ENCODE assay signal across 9 cellular contexts in the genomic region with DNA sequence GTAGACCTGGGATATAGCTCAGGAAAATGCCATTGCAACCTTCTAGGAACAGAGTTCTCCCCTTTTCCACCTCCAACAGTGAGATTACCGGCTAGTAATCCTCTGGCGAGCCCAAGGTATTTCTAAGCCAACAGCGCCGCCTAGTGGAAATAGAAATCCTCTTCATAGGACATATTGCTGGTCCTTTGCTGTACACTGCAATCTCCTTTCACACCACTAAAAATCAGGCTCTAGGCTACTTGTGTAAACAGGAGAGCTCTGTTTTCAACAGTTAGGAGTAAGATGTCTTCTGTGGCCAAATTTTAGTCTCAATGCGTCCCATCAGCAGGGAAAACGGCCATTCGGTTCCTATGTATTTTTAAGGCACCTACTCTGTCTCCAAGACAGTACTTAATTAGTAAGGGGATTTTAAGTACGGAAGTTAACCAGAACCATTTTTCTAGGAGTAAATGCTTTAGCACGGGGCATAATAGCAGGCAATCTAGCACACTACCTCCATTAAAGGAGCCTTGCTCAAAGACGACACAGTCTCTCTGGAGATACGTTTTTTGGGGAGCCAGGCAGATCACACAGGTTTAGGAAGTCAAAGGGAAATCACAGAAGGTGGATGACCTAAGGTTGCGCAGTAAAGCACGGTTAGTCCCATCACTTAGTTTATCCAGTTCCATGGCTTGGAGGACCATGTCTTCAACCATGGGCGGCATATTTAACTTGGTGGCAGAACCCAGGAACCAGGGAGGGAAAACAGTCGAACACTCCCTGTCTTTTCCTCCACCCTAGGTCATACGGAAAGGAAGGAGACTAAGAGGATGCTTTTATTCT. TPM values are rescaled to one million over a fixed set of nuclear protein-coding genes. Genes with fewer than 3 reads are reported as not detected.
A peak's percentile ranks its signal among the peaks of the same experiment; 100 is the strongest.
DNase-seq lines count a peak whose midpoint lies in the region; TF ChIP-seq lines count a peak whose summit lies in the region.
"Had no signal": no experiment of that assay in that cellular context is flagged by ENCODE, and none has a peak within 500 bp of the region (broad histone marks: within the 10 kb centered on the region; RNA-seq: fewer than 3 reads in every experiment).

No MANE protein-coding gene starts in this region.

- no peak overlapping the region for H2AFZ ChIP-seq in H9 (ENCODE audit: low read length)

- no peak overlapping the region for H3K4me2 ChIP-seq in H9 (ENCODE audit: insufficient read depth, insufficient read length, low read length)

- H3K27ac ChIP-seq in H9 (ENCODE audit: insufficient read length, low read depth, low read length): no peak overlapping the region
- no peak overlapping the region for H3K27ac ChIP-seq in RWPE1
- no peak overlapping the region for H3K27ac ChIP-seq in tibial artery

- H4K91ac ChIP-seq in H9 (ENCODE audit: insufficient read length, low read depth, low read length): no peak overlapping the region

- no peak overlapping the region for H3K23ac ChIP-seq in H9 (ENCODE audit: insufficient read length, low read depth, low read length)

- intact Hi-C loops in tibial artery (cut with DNase I; ENCODE audit: low total_unique reads): loop anchor here (5.0 to 10.0 kb wide), 2 partner anchors 182 to 1025 kb away; no protein-coding TSS in a partner anchor

- TF ChIP-seq CTCF in H9 (conservative IDR thresholded peaks at IDR 0.05): peak; percentile 92
- TF ChIP-seq CTCF in LNCaP clone FGC (IDR thresholded peaks at IDR 0.05; ENCODE audit: control insufficient read depth, extremely low read depth, insufficient read depth): peak; percentile 90
- TF ChIP-seq CTCF in RWPE1 (conservative IDR thresholded peaks at IDR 0.05; ENCODE audit: low read depth): peak; percentile 82
- TF ChIP-seq CTCF in tibial artery (IDR thresholded peaks at IDR 0.05): peak; percentile 72 to 82

- no peak overlapping the region for H3K4me3 Mint-ChIP-seq in H9
- H3K4me3 Mint-ChIP-seq: stimulated activated naive CD8-positive, alpha-beta T cell treated with anti-CD3 and anti-CD28 coated beads, Interleukin-15, Interleukin-2, amounts not matched to agents 100 ng/mL and 50 ng/mL, for 24 hours had no signal

- H4K5ac ChIP-seq in H9 (ENCODE audit: insufficient read length, low read depth, low read length): no peak overlapping the region

- H2BK5ac ChIP-seq in H9 (ENCODE audit: insufficient read length, low read length): no peak overlapping the region

- H3K9me3 ChIP-seq in H9 (ENCODE audit: control insufficient read depth, low read depth, low read length) (no peaks in the 10 kb centered on the region), tibial artery (no peaks in the 10 kb centered on the region)

- H3K18ac ChIP-seq in H9 (ENCODE audit: insufficient read length, low read depth, low read length): no peak overlapping the region

- no peak overlapping the region for H3K9ac ChIP-seq in H9 (ENCODE audit: extremely low read depth, insufficient read length, low read length)

- no peaks in the 10 kb centered on the region for H3K27me3 ChIP-seq in H9 (ENCODE audit: insufficient read depth, low read length)
- H3K27me3 ChIP-seq in tibial artery: no peaks in the 10 kb centered on the region

- H3K79me1 ChIP-seq in H9 (ENCODE audit: insufficient read depth, low read depth, low read length, poor library complexity, severe bottlenecking): no peaks in the 10 kb centered on the region

- H2BK20ac ChIP-seq in H9 (ENCODE audit: low read depth, low read length, poor library complexity, severe bottlenecking): no peak overlapping the region

- H3K4me1 ChIP-seq in H9 (ENCODE audit: insufficient read depth, low read length): no peaks in the 10 kb centered on the region
- H3K4me1 ChIP-seq in tibial artery: peaks cover 0 to 3% (median 0%) of the 10 kb centered on the region in 4 donors

- no peak overlapping the region for H3K14ac ChIP-seq in H9 (ENCODE audit: insufficient read depth, low read length)

- no peak overlapping the region for H2BK15ac ChIP-seq in H9 (ENCODE audit: low read depth, low read length)

- H3K27ac Mint-ChIP-seq in H9: peak overlapping the region in 1 of 3 experiments; percentile 48; a peak in 1 of 7 replicates
- H3K27ac Mint-ChIP-seq: stimulated activated naive CD8-positive, alpha-beta T cell treated with anti-CD3 and anti-CD28 coated beads, Interleukin-15, Interleukin-2, amounts not matched to agents 100 ng/mL and 50 ng/mL, for 24 hours had no signal

- H3K79me2 ChIP-seq in H9 (ENCODE audit: insufficient read depth, low read length): no peaks in the 10 kb centered on the region

- no peak overlapping the region for H2BK120ac ChIP-seq in H9 (ENCODE audit: low read depth, low read length, poor library complexity, severe bottlenecking)

- H3K9me3 Mint-ChIP-seq in H9: peaks cover 33 to 42% of the 10 kb centered on the region in 2 experiments
- H3K9me3 Mint-ChIP-seq: stimulated activated naive CD8-positive, alpha-beta T cell treated with anti-CD3 and anti-CD28 coated beads, Interleukin-15, Interleukin-2, amounts not matched to agents 100 ng/mL and 50 ng/mL, for 24 hours had no signal

- H3K56ac ChIP-seq in H9 (ENCODE audit: insufficient read length, low read depth, low read length): no peak overlapping the region

- H2AK5ac ChIP-seq in H9 (ENCODE audit: insufficient read length, low read length): no peak overlapping the region

- H3K23me2 ChIP-seq in H9 (ENCODE audit: insufficient read length, low read depth, low read length, poor library complexity, severe bottlenecking): no peaks in the 10 kb centered on the region

- POLR2A ChIA-PET in RWPE1 (lab: Yijun Ruan, JAX; ENCODE audit: low non-redundant PET): no interaction called here

- H3K36me3 ChIP-seq in tibial artery: no peaks in the 10 kb centered on the region

- DNase-seq in GM03348 (ENCODE audit: low spot score) (peak; percentile 78), H9 (peak; percentile 76), LNCaP clone FGC (ENCODE audit: low read depth) (peak; percentile 81), RWPE1 (ENCODE audit: low spot score) (peak; percentile 73), activated T-helper 1 cell treated with Interleukin-2 at 50 U/mL for 16 hours (ENCODE audit: low read depth) (peak; percentile 45), fibroblast of the conjunctiva (ENCODE audit: low read depth) (peak; percentile 73), occipital lobe (lab: John Stamatoyannopoulos, UW) (peak; percentile 40), tibial artery (peak in 1 of 2 donors; percentile 70)

- no peak overlapping the region for H3K4ac ChIP-seq in H9 (ENCODE audit: low read depth, low read length)

- no peak overlapping the region for H4K8ac ChIP-seq in H9 (replicated peaks; ENCODE audit: insufficient read length, low read depth, low read length)

- H4K20me1 ChIP-seq in H9 (ENCODE audit: control insufficient read depth, insufficient read depth, insufficient read length): no peaks in the 10 kb centered on the region

- peaks cover 11 to 36% (median 16%) of the 10 kb centered on the region in 3 experiments for H3K36me3 Mint-ChIP-seq in H9 (ENCODE audit: insufficient read depth in 1 of 3, low read depth in 3 of 3)

- H3K4me3 ChIP-seq in LNCaP clone FGC (ENCODE audit: low read depth, low read length) (peak overlapping the region; percentile 40), tibial artery (no peak overlapping the region)

- H3T11ph ChIP-seq in H9 (ENCODE audit: low read length): no peak overlapping the region

- H3K27me3 Mint-ChIP-seq in H9 (ENCODE audit: low read depth): no peaks in the 10 kb centered on the region; the same call in 1 of the 2 replicates
- H3K27me3 Mint-ChIP-seq: stimulated activated naive CD8-positive, alpha-beta T cell treated with anti-CD3 and anti-CD28 coated beads, Interleukin-15, Interleukin-2, amounts not matched to agents 100 ng/mL and 50 ng/mL, for 24 hours had no signal

- WGBS in H9 (ENCODE audit: extremely low coverage, insufficient read length, low lambda C conversion rate): no CpG with 5 or more reads among the region's 16 CpGs

- CTCF ChIA-PET in RWPE1 (lab: Yijun Ruan, JAX): interaction anchor here (0.5 to 1.2 kb wide), 8 partner anchors 17 to 713 kb away, joined by 3 to 6 read pairs (median 3); no protein-coding TSS in a partner anchor

- H2BK12ac ChIP-seq in H9 (ENCODE audit: insufficient read length, low read depth, low read length): no peak overlapping the region

- peaks cover 7% of the 10 kb centered on the region in 2 experiments for H3K4me1 Mint-ChIP-seq in H9

RNA-seq across cellular contexts. Expression of gene NCEH1, which starts 43.8 kb away (rescaled TPM):
- total RNA-seq in H9 (2021) (2.3 and 3.5 TPM in 2 replicates), occipital lobe (8.4 TPM)
